Comparison of ENCODE assay signal across 4 cellular contexts in the genomic region with DNA sequence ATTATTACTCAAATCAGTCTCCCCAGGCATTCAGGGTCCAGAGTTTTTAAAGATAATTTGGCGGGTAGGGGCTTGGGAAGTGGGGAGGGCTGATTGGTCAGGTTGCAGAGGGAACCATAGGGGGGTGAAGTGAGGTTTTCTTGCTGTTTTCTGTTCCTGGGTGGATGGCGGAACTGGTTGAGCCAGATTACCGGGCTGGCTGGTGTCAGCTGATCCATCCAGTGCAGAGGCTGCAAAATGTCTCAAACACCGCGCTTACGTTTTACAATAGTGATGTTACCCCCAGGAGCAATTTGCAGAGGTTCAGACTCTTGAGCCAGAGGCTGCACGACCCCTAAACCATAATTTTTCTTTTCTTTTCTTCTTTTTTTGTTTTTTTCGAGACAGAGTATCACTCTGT. TPM values are rescaled to one million over a fixed set of nuclear protein-coding genes. Genes with fewer than 3 reads are reported as not detected.
"Had no signal": no experiment of that assay in that cellular context is flagged by ENCODE, and none has a peak within 500 bp of the region (broad histone marks: within the 10 kb centered on the region; RNA-seq: fewer than 3 reads in every experiment).

No MANE protein-coding gene starts in this region.

RNA-seq across cellular contexts. Expression of gene GYG2, which starts 25.2 kb away (rescaled TPM):
- total RNA-seq: activated CD8-positive, alpha-beta T cell treated with anti-CD3 and anti-CD28 coated beads, Interleukin-2, amount 10 ng/mL, durations not matched to agents 7 days and 5 days; activated naive CD8-positive, alpha-beta T cell treated with anti-CD3 and anti-CD28 coated beads, Interleukin-2, amount 10 ng/mL, durations not matched to agents 7 days and 5 days had no signal

RNA-seq across cellular contexts. Expression of gene XG, which starts 51.6 kb away (rescaled TPM):
- total RNA-seq: activated CD8-positive, alpha-beta T cell treated with anti-CD3 and anti-CD28 coated beads, Interleukin-2, amount 10 ng/mL, durations not matched to agents 7 days and 5 days; adrenal gland; SK-MEL-5 had no signal
